ENCODE assay signal across 8 cellular contexts in genomic region chr19:7534531-7534980, GRCh38. TPM values are rescaled to one million over a fixed set of nuclear protein-coding genes. Genes with fewer than 3 reads are reported as not detected.
A peak's percentile ranks its signal among the peaks of the same experiment; 100 is the strongest.
DNase-seq lines count a peak whose midpoint lies in the region; ATAC-seq and TF ChIP-seq lines count a peak whose summit lies in the region.

No MANE protein-coding gene starts in this region.

- no peaks in the 10 kb centered on the region for H3K9me2 ChIP-seq in SK-N-SH

- H3K9me3 ChIP-seq in SK-N-SH = no peaks in the 10 kb centered on the region

- H3K4me1 ChIP-seq in SK-N-SH (ENCODE audit: control insufficient read depth in 1 of 2, insufficient read depth in 2 of 2, low read depth in 1 of 2, low read length in 1 of 2) = peaks cover 0 to 15% of the 10 kb centered on the region in 2 experiments; a peak in 2 of 4 replicates

- H3K4me2 ChIP-seq in SK-N-SH = peak overlapping the region; percentile 94

- peak overlapping the region; percentile 82 for H3K9ac ChIP-seq in SK-N-SH

- H3K27ac ChIP-seq in SK-N-SH (ENCODE audit: low read depth in 2 of 2, low read length in 1 of 2) (peak overlapping the region; percentile 87 to 92), caudate nucleus (ENCODE audit: low read depth, low read length) (peak overlapping the region; percentile 97)

- H3K4me3 ChIP-seq in SK-N-SH (ENCODE audit: low read depth in 2 of 2, low read length in 1 of 2) = peak overlapping the region; percentile 85 to 94

- H3K79me2 ChIP-seq in SK-N-SH (ENCODE audit: insufficient read depth) = peaks cover 7% of the 10 kb centered on the region

- peak; percentile 11 for ATAC-seq in HG03432 (IDR thresholded peaks at IDR 0.05; ENCODE audit: unreplicated experiment)
- ATAC-seq in sciatic nerve = peak; percentile 83

- no peaks in the 10 kb centered on the region for H4K20me1 ChIP-seq in SK-N-SH (ENCODE audit: insufficient read depth)

- POLR2A ChIA-PET in SK-N-SH (lab: Yijun Ruan, JAX) = interaction anchor here (0.9 to 3.5 kb wide), 5 partner anchors 12 to 51 kb away, joined by 3 to 16 read pairs (median 4); partner anchors contain the start of genes MCOLN1 and ZNF358

- CTCF ChIA-PET in SK-N-SH (lab: Yijun Ruan, JAX) = interaction anchor here (0.6 to 5.0 kb wide), 5 partner anchors 12 to 838 kb away, joined by 3 to 25 read pairs (median 4); partner anchors contain the start of genes MCOLN1 and ZNF358

- peak overlapping the region; percentile 85; the same call in 1 of the 2 replicates for H2AFZ ChIP-seq in SK-N-SH (ENCODE audit: low read depth)

- no peaks in the 10 kb centered on the region for H3F3A ChIP-seq in SK-N-SH (replicated peaks; ENCODE audit: insufficient read depth)

- peak; percentile 35 for TF ChIP-seq RAD21 in SK-N-SH (IDR thresholded peaks at IDR 0.05; ENCODE audit: low read length)

- H3K36me3 ChIP-seq in SK-N-SH (replicated peaks in 1 of 2; ENCODE audit: control insufficient read depth in 1 of 2, insufficient read depth in 2 of 2, low read length in 1 of 2) = peaks cover 15 to 16% of the 10 kb centered on the region in 2 experiments

- peak; percentile 32 for TF ChIP-seq CTCF in SK-N-SH (IDR thresholded peaks at IDR 0.05)

- intact Hi-C loops in sciatic nerve (cut with DNase I) = no loop called here

- 0% methylated on average over 11 of the region's 20 CpGs for WGBS in SK-N-SH (ENCODE audit: low lambda C conversion rate)

- no peaks in the 10 kb centered on the region for H3K27me3 ChIP-seq in SK-N-SH (ENCODE audit: insufficient read depth)

- DNase-seq in GM03348 (ENCODE audit: low spot score) = peak; percentile 92
- DNase-seq in SK-N-SH = peak; percentile 80
- peak in 58 of 61 donors; percentile 21 to 94 (median 76) for DNase-seq in caudate nucleus (lab: John Stamatoyannopoulos, UW)
- DNase-seq in iPS-NIHi7 (ENCODE audit: extremely low spot score) = peak; percentile 75
- DNase-seq in sciatic nerve (ENCODE audit: low spot score) = peak; percentile 83
- DNase-seq in NCI-H1048 (lab: John Stamatoyannopoulos, UW) = no peak
- no peak for DNase-seq in GM19240 (ENCODE audit: insufficient read length, low spot score)

- TF ChIP-seq EP300 in SK-N-SH (IDR thresholded peaks at IDR 0.05; ENCODE audit: borderline replicate concordance in 1 of 2, low read depth in 1 of 2, low read length in 1 of 2) = no peak

TF ChIP-seq in SK-N-SH, 30 proteins besides CTCF, POLR2A, EP300 and RAD21:
- TF ChIP-seq MEF2A (IDR thresholded peaks at IDR 0.05; ENCODE audit: borderline replicate concordance, low read depth) (no peak), FOXM1 (IDR thresholded peaks at IDR 0.05; ENCODE audit: low read depth) (no peak), NRF1 (IDR thresholded peaks at IDR 0.05; ENCODE audit: low read depth, low read length) (no peak), REST (IDR thresholded peaks at IDR 0.05; ENCODE audit: low read depth, low read length) (no peak), GABPA (IDR thresholded peaks at IDR 0.05; ENCODE audit: low read depth) (peak; percentile 34; the same call in 1 of the 2 replicates), ZBTB33 (IDR thresholded peaks at IDR 0.05; ENCODE audit: borderline replicate concordance, low read depth) (no peak), TAF1 (IDR thresholded peaks at IDR 0.05; ENCODE audit: borderline replicate concordance, low read depth, low read length) (peak; percentile 57), IRF3 (IDR thresholded peaks at IDR 0.05; ENCODE audit: low read depth, low read length) (no peak), EZH2phosphoT487 (IDR thresholded peaks at IDR 0.05; ENCODE audit: borderline replicate concordance, low read depth) (no peak), YY1 (IDR thresholded peaks at IDR 0.05; ENCODE audit: low read depth) (peak; percentile 83), TEAD4 (IDR thresholded peaks at IDR 0.05; ENCODE audit: borderline replicate concordance, insufficient read depth) (no peak), PBX3 (IDR thresholded peaks at IDR 0.05) (no peak), POLR2AphosphoS5 (IDR thresholded peaks at IDR 0.05; ENCODE audit: low read depth, low read length) (no peak), USF1 (IDR thresholded peaks at IDR 0.05; ENCODE audit: borderline replicate concordance, low read depth) (no peak), JUND (IDR thresholded peaks at IDR 0.05) (no peak), RCOR1 (IDR thresholded peaks at IDR 0.05; ENCODE audit: low read length) (no peak)

RNA-seq across cellular contexts. Expression of gene PNPLA6, which starts 1.0 kb away (rescaled TPM):
- 40.5 and 90.5 TPM in 2 replicates for polyA plus RNA-seq in SK-N-SH (2012; rRNA removed)
- polyA plus RNA-seq in SK-N-SH (2012; cell fraction: cytosol; rRNA removed) = 24.6 and 35.9 TPM in 2 replicates
- polyA plus RNA-seq in SK-N-SH (2012; cell fraction: nucleus; rRNA removed) = 203 and 312 TPM in 2 replicates
- total RNA-seq in sciatic nerve = 133 TPM

RNA-seq across cellular contexts. Expression of gene MCOLN1, which starts 12.1 kb away (rescaled TPM):
- 28.4 and 28.9 TPM in 2 replicates for polyA plus RNA-seq in SK-N-SH (2012; rRNA removed)
- polyA plus RNA-seq in SK-N-SH (2012; cell fraction: cytosol; rRNA removed) = 10.6 and 12.9 TPM in 2 replicates
- 65.9 and 69.2 TPM in 2 replicates for polyA plus RNA-seq in SK-N-SH (2012; cell fraction: nucleus; rRNA removed)
- 35.3 TPM for total RNA-seq in sciatic nerve

RNA-seq across cellular contexts. Expression of gene ZNF358, which starts 18.7 kb away (rescaled TPM):
- 29.7 and 49.3 TPM in 2 replicates for polyA plus RNA-seq in SK-N-SH (2012; rRNA removed)
- 21.6 and 32.0 TPM in 2 replicates for polyA plus RNA-seq in SK-N-SH (2012; cell fraction: cytosol; rRNA removed)
- polyA plus RNA-seq in SK-N-SH (2012; cell fraction: nucleus; rRNA removed) = 28.1 and 53.6 TPM in 2 replicates
- 47.6 TPM for total RNA-seq in sciatic nerve

RNA-seq across cellular contexts. Expression of gene PEX11G, which starts 45.7 kb away (rescaled TPM):
- polyA plus RNA-seq in SK-N-SH (2012; rRNA removed) = 6.1 and 6.4 TPM in 2 replicates
- polyA plus RNA-seq in SK-N-SH (2012; cell fraction: cytosol; rRNA removed) = 3.9 and 5.3 TPM in 2 replicates
- 5.7 and 8.6 TPM in 2 replicates for polyA plus RNA-seq in SK-N-SH (2012; cell fraction: nucleus; rRNA removed)
- 4.7 TPM for total RNA-seq in sciatic nerve

Comparison
In these comparisons a context has a peak if more than half of its experiments do, and no peak if none do; other contexts are left out.
1. DNase-seq: peak in GM03348 (single experiment), SK-N-SH (single experiment), caudate nucleus (58 of 61), iPS-NIHi7 (single experiment) and sciatic nerve (single experiment); none in NCI-H1048 (single experiment) and GM19240 (single experiment).